ENCODE assay signal across 16 cellular contexts in the genomic region with DNA sequence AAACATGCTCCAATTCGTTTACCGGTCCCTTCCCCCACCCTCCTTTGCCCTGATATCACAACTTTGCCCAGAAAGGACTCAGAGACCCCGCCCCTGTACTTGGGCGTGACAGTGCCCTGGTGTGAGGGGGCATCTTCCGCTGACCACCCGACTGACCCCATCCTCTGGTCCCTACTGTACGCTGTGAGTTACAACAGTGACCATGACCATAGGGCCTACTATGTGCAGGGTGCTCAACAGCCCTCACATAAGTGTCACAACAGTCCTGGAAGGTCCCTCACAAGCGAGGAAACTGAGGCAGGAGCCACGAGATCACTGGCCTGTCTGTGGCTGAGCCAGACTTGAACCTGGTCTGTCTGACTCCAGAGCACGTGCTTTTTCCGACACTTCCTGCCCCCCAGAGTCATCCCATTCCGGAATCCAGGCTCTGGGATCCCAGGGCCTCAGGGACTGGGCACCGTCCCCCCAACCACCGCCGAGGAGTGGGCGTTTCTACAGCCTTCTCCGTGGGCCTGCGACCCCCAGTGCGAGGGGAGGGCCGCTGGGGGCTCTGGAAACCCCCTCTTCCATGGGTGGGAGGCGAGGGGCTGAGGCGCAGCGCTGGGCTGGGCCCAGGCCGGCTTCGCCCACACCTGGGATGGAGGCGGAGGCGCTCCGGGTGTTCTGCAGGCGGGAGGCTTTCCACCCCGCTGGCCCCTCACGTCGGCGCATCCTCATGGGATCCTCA. TPM values are rescaled to one million over a fixed set of nuclear protein-coding genes. Genes with fewer than 3 reads are reported as not detected.
DNase-seq lines count a peak whose midpoint lies in the region; ATAC-seq, FAIRE-seq and TF ChIP-seq lines count a peak whose summit lies in the region.
"Had no signal": no experiment of that assay in that cellular context is flagged by ENCODE, and none has a peak within 500 bp of the region (broad histone marks: within the 10 kb centered on the region; RNA-seq: fewer than 3 reads in every experiment).

No MANE protein-coding gene starts in this region.

- H3K27ac ChIP-seq in right atrium auricular region (no peak overlapping the region), MM.1S (ENCODE audit: low read length) (no peak overlapping the region), esophagus muscularis mucosa (replicated peaks in 1 of 4) (no peak overlapping the region), thoracic aorta (no peak overlapping the region), RWPE1 (no peak overlapping the region), pancreas (no peak overlapping the region)
- H3K27ac ChIP-seq: tibial nerve had no signal

- H2AFZ ChIP-seq in MM.1S (ENCODE audit: low read length): peak overlapping the region; percentile 93; the same call in 1 of the 2 replicates

- no peak for TF ChIP-seq POLR2A in esophagus muscularis mucosa (IDR thresholded peaks at IDR 0.05; ENCODE audit: low read depth)

- 61% methylated on average over 6 of the region's 33 CpGs for WGBS in esophagus muscularis mucosa
- WGBS in pancreas, 2 donors: 35 to 40% methylated on average over 33 of the region's 33 CpGs

- TF ChIP-seq CTCF in right atrium auricular region (IDR thresholded peaks at IDR 0.05) (no peak), MM.1S (IDR thresholded peaks at IDR 0.05; ENCODE audit: low read length) (no peak), esophagus muscularis mucosa (IDR thresholded peaks at IDR 0.05) (no peak), thoracic aorta (IDR thresholded peaks at IDR 0.05) (no peak), RWPE1 (conservative IDR thresholded peaks at IDR 0.05; ENCODE audit: low read depth) (no peak), pancreas (IDR thresholded peaks at IDR 0.05) (no peak)

- no peak for TF ChIP-seq EP300 in esophagus muscularis mucosa (IDR thresholded peaks at IDR 0.05)

- CTCF ChIA-PET in RWPE1 (lab: Yijun Ruan, JAX): interaction anchor here (0.5 to 2.4 kb wide), 56 partner anchors 8 to 1264 kb away, joined by 3 to 26 read pairs (median 5); a partner anchor contains a TSS

- intact Hi-C loops in Right ventricle myocardium superior (cut with DNase I): loop anchor here (5.0 kb wide), 1 partner anchor 447 kb away; no protein-coding TSS in a partner anchor
- intact Hi-C loops in esophagus muscularis mucosa (cut with DNase I): loop anchor here (2.0 to 5.0 kb wide), 2 partner anchors 152 to 447 kb away; no protein-coding TSS in a partner anchor
- intact Hi-C loops in pancreas (cut with DNase I): loop anchor here in 1 of 3 donors (5.0 to 10.0 kb wide), 2 partner anchors 61 to 447 kb away; no protein-coding TSS in a partner anchor

- no peaks in the 10 kb centered on the region for H3K9me2 ChIP-seq in MM.1S (replicated peaks; ENCODE audit: insufficient read depth, low read length)

- no peaks in the 10 kb centered on the region for H4K20me1 ChIP-seq in MM.1S (ENCODE audit: insufficient read depth, low read length)

- DNase-seq in Right ventricle myocardium superior (peak; percentile 32), right atrium auricular region (ENCODE audit: low spot score) (no peak), MM.1S (no peak), esophagus muscularis mucosa (ENCODE audit: extremely low spot score) (no peak), thoracic aorta (ENCODE audit: low spot score) (no peak), RWPE1 (ENCODE audit: low spot score) (no peak), pancreas (no peak), dedifferentiated amniotic fluid mesenchymal stem cell (ENCODE audit: extremely low spot score) (no peak)

- FAIRE-seq in pancreas (lab: Jason Lieb, UNC): no peak

- no peaks in the 10 kb centered on the region for H3K79me2 ChIP-seq in MM.1S (ENCODE audit: low read length)

- no peak for ATAC-seq in Right ventricle myocardium superior (ENCODE audit: poor library complexity)
- no peak for ATAC-seq in thoracic aorta (ENCODE audit: insufficient number of reproducible peaks, low FRiP score, low read depth)
- no peak for ATAC-seq in pancreas

- no peaks in the 10 kb centered on the region for H3K36me3 ChIP-seq in right atrium auricular region
- no peaks in the 10 kb centered on the region for H3K36me3 ChIP-seq in MM.1S (replicated peaks; ENCODE audit: insufficient read depth, low read length)
- H3K36me3 ChIP-seq in esophagus muscularis mucosa: no peaks in the 10 kb centered on the region
- H3K36me3 ChIP-seq in thoracic aorta: no peaks in the 10 kb centered on the region
- H3K36me3 ChIP-seq in pancreas: no peaks in the 10 kb centered on the region
- H3K36me3 ChIP-seq: heart left ventricle, prostate gland, tibial nerve had no signal

- peak overlapping the region in 1 of 2 donors; percentile 15 for H3K4me3 ChIP-seq in right atrium auricular region
- no peak overlapping the region for H3K4me3 ChIP-seq in MM.1S (ENCODE audit: low read length)
- H3K4me3 ChIP-seq in esophagus muscularis mucosa: peak overlapping the region in 3 of 4 donors; percentile 34 to 47 (median 37)
- peak overlapping the region; percentile 50 for H3K4me3 ChIP-seq in thoracic aorta
- no peak overlapping the region for H3K4me3 ChIP-seq in pancreas

- peak overlapping the region; percentile 99; the same call in 1 of the 2 replicates for H3K4me2 ChIP-seq in MM.1S (ENCODE audit: low read depth, low read length)

- no peaks in the 10 kb centered on the region for H3K27me3 ChIP-seq in right atrium auricular region
- 0 out of 2 replicates have a peak, but pooled peaks cover 7% of the 10 kb centered on the region for H3K27me3 ChIP-seq in MM.1S (replicated peaks; ENCODE audit: insufficient read depth, low read length)
- H3K27me3 ChIP-seq in esophagus muscularis mucosa: no peaks in the 10 kb centered on the region
- H3K27me3 ChIP-seq in thoracic aorta (replicated peaks; ENCODE audit: insufficient read depth): no peaks in the 10 kb centered on the region
- no peaks in the 10 kb centered on the region for H3K27me3 ChIP-seq in pancreas
- H3K27me3 ChIP-seq: heart left ventricle, tibial nerve had no signal

- POLR2A ChIA-PET in RWPE1 (lab: Yijun Ruan, JAX; ENCODE audit: low non-redundant PET): no interaction called here

- H3K4me1 ChIP-seq in right atrium auricular region: peaks cover 0 to 15% of the 10 kb centered on the region in 2 donors
- H3K4me1 ChIP-seq in MM.1S (ENCODE audit: low read length): no peaks in the 10 kb centered on the region
- peaks cover 14 to 19% (median 16%) of the 10 kb centered on the region in 4 donors for H3K4me1 ChIP-seq in esophagus muscularis mucosa
- H3K4me1 ChIP-seq in thoracic aorta (ENCODE audit: control insufficient read depth in 1 of 2, low read depth in 2 of 2): peaks cover 3 to 18% of the 10 kb centered on the region in 2 donors
- H3K4me1 ChIP-seq in pancreas: peaks cover 0 to 2% (median 0%) of the 10 kb centered on the region in 3 donors
- H3K4me1 ChIP-seq: Caco-2, prostate gland had no signal

- no peak overlapping the region for H3K9ac ChIP-seq in MM.1S (ENCODE audit: low read length)

- no peaks in the 10 kb centered on the region for H3F3A ChIP-seq in MM.1S (ENCODE audit: insufficient read depth, low read length)

- H3K9me3 ChIP-seq in right atrium auricular region (no peaks in the 10 kb centered on the region), MM.1S (replicated peaks; ENCODE audit: insufficient read depth, low read length) (no peaks in the 10 kb centered on the region), esophagus muscularis mucosa (no peaks in the 10 kb centered on the region), thoracic aorta (no peaks in the 10 kb centered on the region), pancreas (no peaks in the 10 kb centered on the region)
- H3K9me3 ChIP-seq: Caco-2, heart left ventricle, prostate gland, tibial nerve had no signal

RNA-seq across cellular contexts. Expression of a gene that starts 45.7 kb away (rescaled TPM):
- total RNA-seq in Right ventricle myocardium superior (31.3 TPM), right atrium auricular region (10 to 100 TPM; 11.6 to 15.2 TPM), esophagus muscularis mucosa (10 to 100 TPM in 2 of 4 donors, 1 to 10 TPM in 2; 5.6 to 18.7 (median 9.5) TPM), thoracic aorta (100 to 1,000 TPM in 1 of 2 donors, 10 to 100 TPM in 1; 55.1 to 102 TPM), pancreas (1 to 10 TPM in 3 of 6 donors, under 1 TPM in 3; 0.14 to 3.6 (median 0.87) TPM)
- 1 to 10 TPM; 1.6 to 2.7 TPM for polyA plus RNA-seq in pancreas
- total RNA-seq: A172; activated CD4-positive, alpha-beta memory T cell treated with anti-CD3 and anti-CD28 coated beads, Interleukin-2, amount 10 ng/mL, durations not matched to agents 7 days and 5 days; Caco-2; M059J; mesothelial cell of epicardium had no signal

Comparison
In these comparisons a context has a peak if more than half of its experiments do, and no peak if none do; other contexts are left out.
1. H3K4me3 ChIP-seq: peak in esophagus muscularis mucosa (3 of 4) and thoracic aorta (single experiment); none in MM.1S (single experiment) and pancreas (0 of 4).